ENCODE assay signal across 18 cellular contexts in the genomic region with DNA sequence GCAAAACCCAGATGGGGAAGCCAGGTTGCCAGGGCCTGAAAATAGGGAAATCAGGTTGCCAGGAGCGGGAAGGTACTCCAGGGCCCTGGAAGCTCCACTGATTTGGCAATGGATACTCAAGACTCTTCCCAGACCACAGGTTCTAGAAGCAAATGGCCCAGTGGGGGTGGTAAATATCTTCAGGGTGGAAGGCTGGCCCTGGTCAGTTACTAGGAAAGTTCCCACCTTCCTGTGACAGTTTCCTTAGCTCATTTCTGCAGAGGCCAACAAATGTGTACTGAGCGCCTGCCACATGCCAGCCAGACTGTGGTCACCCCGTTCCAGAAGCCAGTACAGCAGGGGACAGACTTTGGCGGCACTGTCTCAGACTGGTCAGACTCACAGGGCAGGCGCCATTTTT.
DNase-seq lines count a peak whose midpoint lies in the region; ATAC-seq and TF ChIP-seq lines count a peak whose summit lies in the region.
"Had no signal": no experiment of that assay in that cellular context is flagged by ENCODE, and none has a peak within 500 bp of the region (broad histone marks: within the 10 kb centered on the region; RNA-seq: fewer than 3 reads in every experiment).

No MANE protein-coding gene starts in this region.

- intact Hi-C loops in breast epithelium (cut with DNase I; ENCODE audit: low total_unique reads) = no loop called here
- intact Hi-C loops in mammary epithelial cell (cut with micrococcal nuclease) = loop anchor here (5.0 to 10.0 kb wide), 2 partner anchors 42 to 174 kb away; partner anchors contain the start of gene ABRAXAS2
- intact Hi-C loops in psoas muscle (cut with DNase I) = loop anchor here in 1 of 2 donors (5.0 kb wide), 1 partner anchor 112 kb away; the partner anchor contains the start of gene FAM53B

- peaks cover 7 to 36% of the 10 kb centered on the region in 2 donors for H3K4me1 ChIP-seq in breast epithelium
- H3K4me1 ChIP-seq in mammary epithelial cell (ENCODE audit: insufficient read depth, low read length) = peaks cover 48% of the 10 kb centered on the region
- peaks cover 41% of the 10 kb centered on the region for H3K4me1 ChIP-seq in effector memory CD4-positive, alpha-beta T cell (ENCODE audit: control insufficient read depth, insufficient read depth, low read length, poor library complexity, severe bottlenecking)
- peaks cover 67% of the 10 kb centered on the region for H3K4me1 ChIP-seq in psoas muscle
- H3K4me1 ChIP-seq in upper lobe of left lung = peaks cover 53 to 76% (median 59%) of the 10 kb centered on the region in 4 donors

- CTCF ChIA-PET in mammary epithelial cell (lab: Charles Lee; ENCODE audit: low non-redundant PET) = no interaction called here

- no peak overlapping the region for H3K4me2 ChIP-seq in mammary epithelial cell (ENCODE audit: insufficient read depth, low read depth, low read length)

- no peaks in the 10 kb centered on the region for H3K9me3 ChIP-seq in breast epithelium
- no peaks in the 10 kb centered on the region for H3K9me3 ChIP-seq in mammary epithelial cell (replicated peaks; ENCODE audit: insufficient read depth, low read length)
- no peaks in the 10 kb centered on the region for H3K9me3 ChIP-seq in effector memory CD4-positive, alpha-beta T cell (ENCODE audit: control insufficient read depth, low read length)
- no peaks in the 10 kb centered on the region for H3K9me3 ChIP-seq in psoas muscle
- H3K9me3 ChIP-seq in upper lobe of left lung = no peaks in the 10 kb centered on the region
- H3K9me3 ChIP-seq: right lobe of liver had no signal

- peak overlapping the region; percentile 57 to 81 for H3K27ac ChIP-seq in breast epithelium
- no peak overlapping the region for H3K27ac ChIP-seq in mammary epithelial cell (ENCODE audit: insufficient read depth, low read depth, low read length)
- H3K27ac ChIP-seq in effector memory CD4-positive, alpha-beta T cell (ENCODE audit: insufficient read depth, low read length, poor library complexity, severe bottlenecking) = peak overlapping the region; percentile 2
- H3K27ac ChIP-seq in psoas muscle = peak overlapping the region; percentile 72
- peak overlapping the region; percentile 64 to 77 (median 70) for H3K27ac ChIP-seq in upper lobe of left lung
- H3K27ac ChIP-seq: 22Rv1, right lobe of liver had no signal

- BruUV-seq in mammary epithelial cell (replicated peaks; lab: Mats Ljungman, UMichigan) = no TSS peak

- peak in 2 of 4 donors; percentile 16 to 23 for ATAC-seq in psoas muscle
- ATAC-seq in upper lobe of left lung (ENCODE audit: low FRiP score in 2 of 2) = no peak
- ATAC-seq: activated CD4-positive, CD25-positive, alpha-beta regulatory T cell treated with anti-CD3 and anti-CD28 coated beads, Interleukin-2, amount 50 U/mL, for 24 hours; right lobe of liver had no signal

- TF ChIP-seq CTCF in breast epithelium (IDR thresholded peaks at IDR 0.05) = no peak
- TF ChIP-seq CTCF in mammary epithelial cell (conservative IDR thresholded peaks at IDR 0.05 in 1 of 2, IDR thresholded peaks at IDR 0.05 in 1 of 2; ENCODE audit: extremely low read depth in 1 of 2, insufficient read depth in 1 of 2, low read depth in 1 of 2, low read length in 2 of 2) = no peak
- no peak for TF ChIP-seq CTCF in psoas muscle (IDR thresholded peaks at IDR 0.05)
- no peak for TF ChIP-seq CTCF in upper lobe of left lung (IDR thresholded peaks at IDR 0.05)

- in situ Hi-C loops in mammary epithelial cell (cut with MboI; ENCODE audit: low sequenced_read_pairs in 2 of 2) = loop anchor here in 1 of 2 donors (25.0 kb wide), 1 partner anchor 107 kb away; the partner anchor contains the start of gene FAM53B

- TF ChIP-seq POLR2A in breast epithelium (IDR thresholded peaks at IDR 0.05) = no peak
- TF ChIP-seq POLR2A in upper lobe of left lung (IDR thresholded peaks at IDR 0.05) = no peak

- H3K27me3 ChIP-seq in breast epithelium (no peaks in the 10 kb centered on the region), mammary epithelial cell (ENCODE audit: insufficient read depth, low read length) (no peaks in the 10 kb centered on the region), psoas muscle (ENCODE audit: insufficient read depth in 3 of 3, low read length in 2 of 3) (no peaks in the 10 kb centered on the region), upper lobe of left lung (no peaks in the 10 kb centered on the region), H7 (ENCODE audit: control insufficient read depth, insufficient read depth, low read length) (no peaks in the 10 kb centered on the region)
- H3K27me3 ChIP-seq in effector memory CD4-positive, alpha-beta T cell (replicated peaks; ENCODE audit: control insufficient read depth, insufficient read depth, low read length, poor library complexity, severe bottlenecking) = no peaks in the 10 kb centered on the region
- H3K27me3 ChIP-seq: heart right ventricle, right lobe of liver had no signal

- no peaks in the 10 kb centered on the region for H3K36me3 ChIP-seq in breast epithelium
- no peaks in the 10 kb centered on the region for H3K36me3 ChIP-seq in mammary epithelial cell (ENCODE audit: insufficient read depth, low read length)
- peaks cover 8% of the 10 kb centered on the region for H3K36me3 ChIP-seq in effector memory CD4-positive, alpha-beta T cell (ENCODE audit: control insufficient read depth, insufficient read depth, low read length)
- no peaks in the 10 kb centered on the region for H3K36me3 ChIP-seq in psoas muscle (ENCODE audit: insufficient read depth in 1 of 2, low read depth in 1 of 2)
- H3K36me3 ChIP-seq in upper lobe of left lung = no peaks in the 10 kb centered on the region
- no peaks in the 10 kb centered on the region for H3K36me3 ChIP-seq in H7 (replicated peaks; ENCODE audit: control insufficient read depth, insufficient read depth, low read length)
- H3K36me3 ChIP-seq: right lobe of liver had no signal

- no peak overlapping the region for H3K4me3 ChIP-seq in breast epithelium
- no peak overlapping the region for H3K4me3 ChIP-seq in mammary epithelial cell (replicated peaks in 1 of 3; ENCODE audit: insufficient read depth in 1 of 3, low read depth in 2 of 3, low read length in 3 of 3)
- H3K4me3 ChIP-seq in effector memory CD4-positive, alpha-beta T cell (ENCODE audit: insufficient read depth, low read depth, low read length, poor library complexity, severe bottlenecking) = no peak overlapping the region
- no peak overlapping the region for H3K4me3 ChIP-seq in psoas muscle
- H3K4me3 ChIP-seq in upper lobe of left lung = no peak overlapping the region
- no peak overlapping the region for H3K4me3 ChIP-seq in H7 (ENCODE audit: insufficient read depth, low read depth, low read length)
- H3K4me3 ChIP-seq: heart right ventricle, right lobe of liver had no signal

- dilution Hi-C loops in mammary epithelial cell (cut with HindIII; ENCODE audit: low sequenced_read_pairs) = no loop called here

- H3K79me2 ChIP-seq in mammary epithelial cell (ENCODE audit: insufficient read depth, low read length) = peaks cover 22% of the 10 kb centered on the region

- no peak overlapping the region for H3K9ac ChIP-seq in mammary epithelial cell (ENCODE audit: insufficient read depth, low read length)

- TF ChIP-seq EP300 in upper lobe of left lung (IDR thresholded peaks at IDR 0.05) = no peak

- no peak overlapping the region for H2AFZ ChIP-seq in mammary epithelial cell (ENCODE audit: low read depth, low read length)

- WGBS in mammary epithelial cell (ENCODE audit: low coverage, missing lambda C conversion rate) = 95% methylated on average over 5 of the region's 5 CpGs
- 53 to 94% (median 54%) methylated on average over 5 of the region's 5 CpGs for WGBS in psoas muscle, 3 donors
- 89 to 95% methylated on average over 2 to 5 of the region's 5 CpGs for WGBS in upper lobe of left lung, 2 donors

- no peak for DNase-seq in breast epithelium (ENCODE audit: low spot score in 2 of 2)
- DNase-seq in mammary epithelial cell = no peak
- no peak for DNase-seq in effector memory CD4-positive, alpha-beta T cell
- DNase-seq in psoas muscle = no peak
- no peak for DNase-seq in upper lobe of left lung
- DNase-seq in NCI-H345 (lab: John Stamatoyannopoulos, UW) = no peak
- DNase-seq in retina = no peak
- no peak for DNase-seq in H7
- DNase-seq: activated naive CD8-positive, alpha-beta T cell treated with anti-CD3 and anti-CD28 coated beads, Interleukin-2, amount 10 ng/mL, durations not matched to agents 7 days and 5 days; effector CD4-positive, alpha-beta T cell; heart right ventricle; KBM-7; midbrain; NCI-H1092; NCI-H69; right lobe of liver had no signal

- no peaks in the 10 kb centered on the region for H4K20me1 ChIP-seq in mammary epithelial cell (ENCODE audit: insufficient read depth, low read length)
